11 cellular contexts compared by ENCODE assay signal in genomic region chr20:32822189-32822588, GRCh38. TPM values are rescaled to one million over a fixed set of nuclear protein-coding genes. Genes with fewer than 3 reads are reported as not detected.
DNase-seq lines count a peak whose midpoint lies in the region; ATAC-seq and TF ChIP-seq lines count a peak whose summit lies in the region.
"Had no signal": no experiment of that assay in that cellular context is flagged by ENCODE, and none has a peak within 500 bp of the region (broad histone marks: within the 10 kb centered on the region; RNA-seq: fewer than 3 reads in every experiment).

No MANE protein-coding gene starts in this region.

- H3K27me3 ChIP-seq in DOHH2 (ENCODE audit: control insufficient read depth, low read length) (no peaks in the 10 kb centered on the region), PC-3 (ENCODE audit: low read length) (no peaks in the 10 kb centered on the region), trophoblast cell (ENCODE audit: insufficient read depth, low read length) (no peaks in the 10 kb centered on the region), upper lobe of left lung (no peaks in the 10 kb centered on the region)

- no peak overlapping the region for H4K12ac ChIP-seq in trophoblast cell (ENCODE audit: low read depth, low read length)

- peak overlapping the region; percentile 84 for H3K4ac ChIP-seq in trophoblast cell (ENCODE audit: low read depth, low read length)

- H3K4me1 ChIP-seq in DOHH2 (ENCODE audit: control insufficient read depth, low read length) (peaks cover 30% of the 10 kb centered on the region), PC-3 (ENCODE audit: insufficient read depth, low read length) (peaks cover 30% of the 10 kb centered on the region), trophoblast cell (ENCODE audit: control insufficient read depth in 1 of 2, insufficient read depth in 2 of 2, low read length in 2 of 2) (peaks cover 6 to 7% of the 10 kb centered on the region in 2 experiments), upper lobe of left lung (peaks cover 30 to 51% (median 32%) of the 10 kb centered on the region in 4 donors)

- H3K23ac ChIP-seq in trophoblast cell (ENCODE audit: low read length) = no peak overlapping the region

- H3K18ac ChIP-seq in trophoblast cell (ENCODE audit: low read length) = no peak overlapping the region

- H3K9me3 Mint-ChIP-seq in effector memory CD8-positive, alpha-beta T cell = no peaks in the 10 kb centered on the region
- H3K9me3 Mint-ChIP-seq: nephron progenitor cell had no signal

- POLR2A ChIA-PET in PC-3 (lab: Charles Lee; ENCODE audit: unreplicated experiment) = interaction anchor here (0.5 kb wide), 1 partner anchor 73 kb away, joined by 8 read pairs; no protein-coding TSS in a partner anchor

- no TSS peak for BruUV-seq in PC-3 (replicated peaks; lab: Mats Ljungman, UMichigan)

- H3K9ac ChIP-seq in PC-3 (ENCODE audit: low read length) = no peak overlapping the region
- no peak overlapping the region for H3K9ac ChIP-seq in trophoblast cell (ENCODE audit: low read length)

- H3K27ac Mint-ChIP-seq in effector memory CD8-positive, alpha-beta T cell = peak overlapping the region; percentile 74 to 91
- H3K27ac Mint-ChIP-seq: nephron progenitor cell had no signal

- H3K4me2 ChIP-seq in DOHH2 (ENCODE audit: low read length) = peak overlapping the region; percentile 81
- H3K4me2 ChIP-seq in PC-3 (ENCODE audit: low read length) = peak overlapping the region; percentile 89
- H3K4me2 ChIP-seq in trophoblast cell (ENCODE audit: low read length) = no peak overlapping the region

- no peak overlapping the region for H2BK12ac ChIP-seq in trophoblast cell (ENCODE audit: low read length)

- H3K4me3 ChIP-seq in DOHH2 (ENCODE audit: low read length) = peak overlapping the region; percentile 96
- peak overlapping the region; percentile 99; the same call in 1 of the 2 replicates for H3K4me3 ChIP-seq in PC-3 (ENCODE audit: low read length)
- no peak overlapping the region for H3K4me3 ChIP-seq in trophoblast cell (ENCODE audit: low read depth, low read length)
- no peak overlapping the region for H3K4me3 ChIP-seq in upper lobe of left lung

- no peak overlapping the region for H2BK120ac ChIP-seq in trophoblast cell (ENCODE audit: insufficient read depth, low read length, poor library complexity)

- H3K27ac ChIP-seq in DOHH2 (ENCODE audit: low read depth, low read length) = no peak overlapping the region
- no peak overlapping the region for H3K27ac ChIP-seq in PC-3 (ENCODE audit: low read length)
- no peak overlapping the region for H3K27ac ChIP-seq in trophoblast cell (ENCODE audit: low read depth, low read length)
- peak overlapping the region in 1 of 4 donors; percentile 24 for H3K27ac ChIP-seq in upper lobe of left lung

- H3F3A ChIP-seq in DOHH2 (ENCODE audit: control insufficient read depth, insufficient read depth) (no peaks in the 10 kb centered on the region), PC-3 (ENCODE audit: low read length, unreplicated experiment) (no peaks in the 10 kb centered on the region)

- no peak overlapping the region for H4K8ac ChIP-seq in trophoblast cell (ENCODE audit: low read depth, low read length)

- H3K36me3 Mint-ChIP-seq in effector memory CD8-positive, alpha-beta T cell (ENCODE audit: insufficient read depth) = peaks cover 52% of the 10 kb centered on the region

- peaks cover 9% of the 10 kb centered on the region for H3K79me1 ChIP-seq in trophoblast cell (ENCODE audit: low read length)

- no peak overlapping the region for H2AFZ ChIP-seq in PC-3 (ENCODE audit: low read length)
- no peak overlapping the region for H2AFZ ChIP-seq in trophoblast cell (ENCODE audit: insufficient read depth, low read length, poor library complexity)

- no peak overlapping the region for H4K91ac ChIP-seq in trophoblast cell (ENCODE audit: low read depth, low read length)

- H3K79me2 ChIP-seq in DOHH2 (ENCODE audit: control insufficient read depth, low read length) = peaks cover 70% of the 10 kb centered on the region
- peaks cover 66% of the 10 kb centered on the region for H3K79me2 ChIP-seq in PC-3 (ENCODE audit: low read length)
- H3K79me2 ChIP-seq in trophoblast cell (ENCODE audit: control insufficient read depth, insufficient read depth, low read length, poor library complexity) = peaks cover 30% of the 10 kb centered on the region

- no peak for TF ChIP-seq CTCF in DOHH2 (IDR thresholded peaks at IDR 0.05; ENCODE audit: low read depth, low read length, poor library complexity, severe bottlenecking)
- no peak for TF ChIP-seq CTCF in PC-3 (conservative IDR thresholded peaks at IDR 0.05; ENCODE audit: low read depth, low read length)
- TF ChIP-seq CTCF in upper lobe of left lung (IDR thresholded peaks at IDR 0.05) = no peak

- DNase-seq in PC-3 (no peak), trophoblast cell (no peak), ureter (ENCODE audit: low spot score) (no peak), upper lobe of left lung (no peak), DMS153 treated with DMSO at 0.1 percent for 48 hours (lab: John Stamatoyannopoulos, UW; ENCODE audit: unreplicated experiment) (no peak)
- DNase-seq in effector memory CD8-positive, alpha-beta T cell = no peak
- DNase-seq: NCI-H2107; nephron progenitor cell; stimulated activated CD4-positive, alpha-beta T cell treated with anti-CD3 and anti-CD28 coated beads, Interleukin-1b, Interleukin-23, amount 100 ng/mL, for 48 hours; substantia nigra had no signal

- no peak overlapping the region for H2AK5ac ChIP-seq in trophoblast cell (ENCODE audit: low read length)

- CTCF ChIA-PET in PC-3 (lab: Charles Lee) = interaction anchor here (0.7 to 0.9 kb wide), 2 partner anchors 32 to 578 kb away, joined by 4 read pairs; no protein-coding TSS in a partner anchor

- H3K14ac ChIP-seq in trophoblast cell (ENCODE audit: low read length) = no peak overlapping the region

- peaks cover 55% of the 10 kb centered on the region for H3K36me3 ChIP-seq in DOHH2 (ENCODE audit: control insufficient read depth, low read length)
- H3K36me3 ChIP-seq in PC-3 (ENCODE audit: low read depth, low read length) = peaks cover 8% of the 10 kb centered on the region
- H3K36me3 ChIP-seq in trophoblast cell (ENCODE audit: control insufficient read depth in 1 of 2, insufficient read depth in 2 of 2, low read length in 2 of 2) = peaks cover 7 to 9% of the 10 kb centered on the region in 2 experiments
- peaks cover 0 to 15% (median 10%) of the 10 kb centered on the region in 4 donors for H3K36me3 ChIP-seq in upper lobe of left lung

- intact Hi-C loops in PC-3 (cut with micrococcal nuclease) = no loop called here

- H3K4me1 Mint-ChIP-seq in effector memory CD8-positive, alpha-beta T cell (ENCODE audit: low read depth in 2 of 2) = peaks cover 39 to 46% of the 10 kb centered on the region in 2 donors

- no peaks in the 10 kb centered on the region for H3K9me3 ChIP-seq in DOHH2 (ENCODE audit: control insufficient read depth, insufficient read depth, low read length)
- no peaks in the 10 kb centered on the region for H3K9me3 ChIP-seq in PC-3 (ENCODE audit: low read length)
- no peaks in the 10 kb centered on the region for H3K9me3 ChIP-seq in trophoblast cell (ENCODE audit: insufficient read depth, low read depth, low read length)
- no peaks in the 10 kb centered on the region for H3K9me3 ChIP-seq in upper lobe of left lung

- H2BK5ac ChIP-seq in trophoblast cell (ENCODE audit: low read depth, low read length, poor library complexity) = no peak overlapping the region

- H4K20me1 ChIP-seq in DOHH2 (ENCODE audit: control insufficient read depth, insufficient read depth, low read depth, low read length) = peaks cover 36% of the 10 kb centered on the region
- H4K20me1 ChIP-seq in PC-3 (ENCODE audit: low read length) = peaks cover 50% of the 10 kb centered on the region

- no peak for TF ChIP-seq POLR2A in upper lobe of left lung (IDR thresholded peaks at IDR 0.05)

- H3K27me3 Mint-ChIP-seq in effector memory CD8-positive, alpha-beta T cell = no peaks in the 10 kb centered on the region

- no peak for TF ChIP-seq EP300 in upper lobe of left lung (IDR thresholded peaks at IDR 0.05)

- H3K4me3 Mint-ChIP-seq in effector memory CD8-positive, alpha-beta T cell = peak overlapping the region; percentile 89 to 94

- H3K9me2 ChIP-seq in DOHH2 (replicated peaks; ENCODE audit: control insufficient read depth, low read length) (no peaks in the 10 kb centered on the region), PC-3 (replicated peaks; ENCODE audit: low read length) (no peaks in the 10 kb centered on the region)

- ATAC-seq in PC-3 = no peak
- no peak for ATAC-seq in effector memory CD8-positive, alpha-beta T cell (replicated peaks)
- no peak for ATAC-seq in upper lobe of left lung (ENCODE audit: low FRiP score in 2 of 2)

- WGBS in trophoblast cell (ENCODE audit: extremely low coverage, insufficient coverage, insufficient read length) = no CpG with 5 or more reads among the region's 5 CpGs
- 81 to 82% methylated on average over 5 of the region's 5 CpGs for WGBS in upper lobe of left lung, 2 donors

RNA-seq across cellular contexts. Expression of gene MAPRE1, which starts 2.4 kb away (rescaled TPM):
- total RNA-seq in PC-3 (2014; rRNA removed) (81.4 and 91.3 TPM in 2 replicates), ureter (117 TPM), upper lobe of left lung (10 to 100 TPM; 36.2 to 94.2 (median 77.9) TPM)
- 107 and 109 TPM in 2 replicates for polyA plus RNA-seq in trophoblast cell (2013)

RNA-seq across cellular contexts. Expression of gene EFCAB8, which starts 36.5 kb away (rescaled TPM):
- total RNA-seq in PC-3 (2014; rRNA removed) = not detected in 2 replicates
- 0.04 and 0.11 TPM in 2 replicates for polyA plus RNA-seq in trophoblast cell (2013)
- 1.0 TPM for total RNA-seq in ureter
- total RNA-seq in upper lobe of left lung = 1 to 10 TPM in 3 of 6 donors, under 1 TPM in 3; 0.10 to 3.3 (median 0.67) TPM

Comparison
In these comparisons a context has a peak if more than half of its experiments do, and no peak if none do; other contexts are left out.
1. H3K4me3 ChIP-seq: peak in DOHH2 (single experiment) and PC-3 (single experiment); none in trophoblast cell (single experiment) and upper lobe of left lung (0 of 4).